ENCODE assay signal across 20 cellular contexts in the genomic region with DNA sequence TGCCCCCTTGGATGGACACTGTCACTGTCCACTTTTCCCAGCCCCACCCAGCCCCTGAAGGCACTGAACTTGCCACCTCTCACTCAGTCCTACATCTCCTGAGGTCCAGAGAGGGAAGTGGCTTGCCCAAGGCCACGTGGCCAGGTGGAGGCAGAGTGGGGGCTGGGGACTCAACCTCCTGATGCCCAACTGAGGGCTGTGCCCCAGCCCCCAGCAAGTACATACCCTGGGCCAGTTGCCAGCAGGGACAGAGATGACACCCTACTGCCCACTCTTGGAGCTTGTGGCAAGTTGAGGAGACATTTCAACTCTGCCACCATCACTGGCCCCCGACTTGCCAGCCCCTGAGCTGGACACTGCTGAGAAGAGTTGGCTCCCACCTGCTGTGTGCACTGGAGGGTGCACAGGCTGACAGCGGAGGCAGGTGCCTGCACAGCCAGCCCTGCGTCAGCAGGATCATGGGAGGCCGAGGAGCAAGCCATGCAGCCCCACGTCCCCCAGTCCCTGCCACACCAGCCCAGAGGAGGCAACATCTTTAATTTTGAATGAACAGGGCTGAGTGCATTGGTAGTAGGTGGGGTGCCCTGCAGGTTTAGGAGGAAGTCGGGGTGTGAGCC. TPM values are rescaled to one million over a fixed set of nuclear protein-coding genes. Genes with fewer than 3 reads are reported as not detected.
DNase-seq lines count a peak whose midpoint lies in the region; ATAC-seq, FAIRE-seq and TF ChIP-seq lines count a peak whose summit lies in the region.
"Had no signal": no experiment of that assay in that cellular context is flagged by ENCODE, and none has a peak within 500 bp of the region (broad histone marks: within the 10 kb centered on the region; RNA-seq: fewer than 3 reads in every experiment).

No MANE protein-coding gene starts in this region.

- POLR2A ChIA-PET in HEK293 (lab: Yijun Ruan, JAX) = no interaction called here

- no peaks in the 10 kb centered on the region for H3K4me1 Mint-ChIP-seq in activated naive CD8-positive, alpha-beta T cell treated with anti-CD3 and anti-CD28 coated beads, Interleukin-2, amount 50 U/mL, for 24 hours
- peaks cover 3% of the 10 kb centered on the region for H3K4me1 Mint-ChIP-seq in activated naive CD8-positive, alpha-beta T cell treated with anti-CD3 and anti-CD28 coated beads for 36 hours
- H3K4me1 Mint-ChIP-seq: CD4-positive, alpha-beta memory T cell had no signal

- peaks cover 5% of the 10 kb centered on the region for H3K4me1 ChIP-seq in HEK293 (ENCODE audit: control insufficient read depth, insufficient read depth, low read length)
- H3K4me1 ChIP-seq: Caco-2 had no signal

- H3K27me3 Mint-ChIP-seq in activated naive CD8-positive, alpha-beta T cell treated with anti-CD3 and anti-CD28 coated beads, Interleukin-2, amount 50 U/mL, for 24 hours = peaks cover 23% of the 10 kb centered on the region
- H3K27me3 Mint-ChIP-seq in activated naive CD8-positive, alpha-beta T cell treated with anti-CD3 and anti-CD28 coated beads for 36 hours = peaks cover 41% of the 10 kb centered on the region

- no peaks in the 10 kb centered on the region for H3K36me3 ChIP-seq in HEK293 (ENCODE audit: control insufficient read depth in 2 of 2, insufficient read depth in 1 of 2, low read length in 2 of 2)

- H3K27ac ChIP-seq in HEK293 (ENCODE audit: extremely low read depth, low read depth, low read length) = no peak overlapping the region
- H3K27ac ChIP-seq: GM23248 had no signal

- CTCF ChIA-PET in HEK293 (lab: Yijun Ruan, JAX) = no interaction called here

- H3K36me3 Mint-ChIP-seq in activated naive CD8-positive, alpha-beta T cell treated with anti-CD3 and anti-CD28 coated beads, Interleukin-2, amount 50 U/mL, for 24 hours (ENCODE audit: low read depth) = no peaks in the 10 kb centered on the region
- no peaks in the 10 kb centered on the region for H3K36me3 Mint-ChIP-seq in activated naive CD8-positive, alpha-beta T cell treated with anti-CD3 and anti-CD28 coated beads for 36 hours
- H3K36me3 Mint-ChIP-seq: CD4-positive, alpha-beta memory T cell had no signal

- no peak overlapping the region for H3K4me3 ChIP-seq in HEK293 (ENCODE audit: low read depth, low read length)
- H3K4me3 ChIP-seq: GM23248 had no signal

- DNase-seq in activated naive CD8-positive, alpha-beta T cell treated with anti-CD3 and anti-CD28 coated beads, Interleukin-2, amount 50 U/mL, for 24 hours = no peak
- no peak for DNase-seq in activated naive CD8-positive, alpha-beta T cell treated with anti-CD3 and anti-CD28 coated beads for 36 hours
- peak; percentile 7 for DNase-seq in COR-L47 (lab: John Stamatoyannopoulos, UW)
- DNase-seq in RPMI8226 = peak; percentile 50
- no peak for DNase-seq in urothelium cell line (ENCODE audit: low spot score)
- DNase-seq: C1 segment of cervical spinal cord; Caco-2; CD4-positive, alpha-beta memory T cell; DMS153; DND-41; GM23248; H7; HCEC 1CT had no signal

- ATAC-seq in activated naive CD8-positive, alpha-beta T cell treated with anti-CD3 and anti-CD28 coated beads, Interleukin-2, amount 50 U/mL, for 24 hours = peak; percentile 12
- ATAC-seq in SK-N-SH treated with all-trans-retinoic acid at 6 μM for 48 hours (no peak), GM21576 (IDR thresholded peaks at IDR 0.05; ENCODE audit: unreplicated experiment) (no peak)

- TF ChIP-seq CTCF in HEK293 (tag by site-specific recombination; IDR thresholded peaks at IDR 0.05) = no peak

- FAIRE-seq in urothelium cell line (lab: Jason Lieb, UNC) = no peak
- FAIRE-seq: G401.6, GM12892, H1 had no signal

- H3K9me3 ChIP-seq in HEK293 (ENCODE audit: control insufficient read depth, insufficient read depth, low read depth, low read length) = no peaks in the 10 kb centered on the region
- H3K9me3 ChIP-seq: Caco-2 had no signal

- H3K27ac Mint-ChIP-seq in activated naive CD8-positive, alpha-beta T cell treated with anti-CD3 and anti-CD28 coated beads, Interleukin-2, amount 50 U/mL, for 24 hours = no peak overlapping the region
- no peak overlapping the region for H3K27ac Mint-ChIP-seq in activated naive CD8-positive, alpha-beta T cell treated with anti-CD3 and anti-CD28 coated beads for 36 hours
- H3K27ac Mint-ChIP-seq: CD4-positive, alpha-beta memory T cell had no signal

- H3K9me3 Mint-ChIP-seq in activated naive CD8-positive, alpha-beta T cell treated with anti-CD3 and anti-CD28 coated beads, Interleukin-2, amount 50 U/mL, for 24 hours = no peaks in the 10 kb centered on the region
- H3K9me3 Mint-ChIP-seq in activated naive CD8-positive, alpha-beta T cell treated with anti-CD3 and anti-CD28 coated beads for 36 hours = no peaks in the 10 kb centered on the region

- H3K4me3 Mint-ChIP-seq in activated naive CD8-positive, alpha-beta T cell treated with anti-CD3 and anti-CD28 coated beads, Interleukin-2, amount 50 U/mL, for 24 hours = no peak overlapping the region
- no peak overlapping the region for H3K4me3 Mint-ChIP-seq in activated naive CD8-positive, alpha-beta T cell treated with anti-CD3 and anti-CD28 coated beads for 36 hours
- H3K4me3 Mint-ChIP-seq: CD4-positive, alpha-beta memory T cell had no signal

TF ChIP-seq in HEK293, 187 proteins besides CTCF, POLR2A, EP300 and RAD21:
- peak; percentile 84 for TF ChIP-seq ZIC2 (tag by site-specific recombination; IDR thresholded peaks at IDR 0.05)
- TF ChIP-seq, protein P1, sequence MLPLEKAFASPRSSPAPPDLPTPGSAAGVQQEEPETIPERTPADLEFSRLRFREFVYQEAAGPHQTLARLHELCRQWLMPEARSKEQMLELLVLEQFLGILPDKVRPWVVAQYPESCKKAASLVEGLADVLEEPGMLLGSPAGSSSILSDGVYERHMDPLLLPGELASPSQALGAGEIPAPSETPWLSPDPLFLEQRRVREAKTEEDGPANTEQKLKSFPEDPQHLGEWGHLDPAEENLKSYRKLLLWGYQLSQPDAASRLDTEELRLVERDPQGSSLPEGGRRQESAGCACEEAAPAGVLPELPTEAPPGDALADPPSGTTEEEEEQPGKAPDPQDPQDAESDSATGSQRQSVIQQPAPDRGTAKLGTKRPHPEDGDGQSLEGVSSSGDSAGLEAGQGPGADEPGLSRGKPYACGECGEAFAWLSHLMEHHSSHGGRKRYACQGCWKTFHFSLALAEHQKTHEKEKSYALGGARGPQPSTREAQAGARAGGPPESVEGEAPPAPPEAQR (tag by site-specific recombination; IDR thresholded peaks at IDR 0.05) = no peak

TF ChIP-seq in SK-N-SH treated with all-trans-retinoic acid at 6 μM for 48 hours, 23 proteins besides CTCF, POLR2A, EP300 and RAD21 (continues in another document):
- TF ChIP-seq ZNF565 (CRISPR knock-in tag; conservative IDR thresholded peaks at IDR 0.05; ENCODE audit: low read depth) = no peak
- TF ChIP-seq BACH2 (CRISPR knock-in tag; IDR thresholded peaks at IDR 0.05; ENCODE audit: borderline replicate concordance) = no peak
- no peak for TF ChIP-seq OSR1 (CRISPR knock-in tag; IDR thresholded peaks at IDR 0.05)
- TF ChIP-seq ZNF8 (CRISPR knock-in tag; IDR thresholded peaks at IDR 0.05) = no peak
- TF ChIP-seq TOX (CRISPR knock-in tag; IDR thresholded peaks at IDR 0.05; ENCODE audit: borderline replicate concordance) = no peak
- no peak for TF ChIP-seq ARNTL (CRISPR knock-in tag; IDR thresholded peaks at IDR 0.05; ENCODE audit: borderline replicate concordance, low read depth)
- TF ChIP-seq SNAI2 (CRISPR knock-in tag; IDR thresholded peaks at IDR 0.05) = no peak
- TF ChIP-seq CSDC2 (CRISPR knock-in tag; IDR thresholded peaks at IDR 0.05) = no peak
- TF ChIP-seq, protein P2, sequence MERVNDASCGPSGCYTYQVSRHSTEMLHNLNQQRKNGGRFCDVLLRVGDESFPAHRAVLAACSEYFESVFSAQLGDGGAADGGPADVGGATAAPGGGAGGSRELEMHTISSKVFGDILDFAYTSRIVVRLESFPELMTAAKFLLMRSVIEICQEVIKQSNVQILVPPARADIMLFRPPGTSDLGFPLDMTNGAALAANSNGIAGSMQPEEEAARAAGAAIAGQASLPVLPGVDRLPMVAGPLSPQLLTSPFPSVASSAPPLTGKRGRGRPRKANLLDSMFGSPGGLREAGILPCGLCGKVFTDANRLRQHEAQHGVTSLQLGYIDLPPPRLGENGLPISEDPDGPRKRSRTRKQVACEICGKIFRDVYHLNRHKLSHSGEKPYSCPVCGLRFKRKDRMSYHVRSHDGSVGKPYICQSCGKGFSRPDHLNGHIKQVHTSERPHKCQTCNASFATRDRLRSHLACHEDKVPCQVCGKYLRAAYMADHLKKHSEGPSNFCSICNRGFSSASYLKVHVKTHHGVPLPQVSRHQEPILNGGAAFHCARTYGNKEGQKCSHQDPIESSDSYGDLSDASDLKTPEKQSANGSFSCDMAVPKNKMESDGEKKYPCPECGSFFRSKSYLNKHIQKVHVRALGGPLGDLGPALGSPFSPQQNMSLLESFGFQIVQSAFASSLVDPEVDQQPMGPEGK (CRISPR knock-in tag; IDR thresholded peaks at IDR 0.05; ENCODE audit: borderline replicate concordance) = no peak
- no peak for TF ChIP-seq ESRRG (CRISPR knock-in tag; IDR thresholded peaks at IDR 0.05)
- TF ChIP-seq ZFP3 (CRISPR knock-in tag; IDR thresholded peaks at IDR 0.05) = no peak
- TF ChIP-seq, protein P3, sequence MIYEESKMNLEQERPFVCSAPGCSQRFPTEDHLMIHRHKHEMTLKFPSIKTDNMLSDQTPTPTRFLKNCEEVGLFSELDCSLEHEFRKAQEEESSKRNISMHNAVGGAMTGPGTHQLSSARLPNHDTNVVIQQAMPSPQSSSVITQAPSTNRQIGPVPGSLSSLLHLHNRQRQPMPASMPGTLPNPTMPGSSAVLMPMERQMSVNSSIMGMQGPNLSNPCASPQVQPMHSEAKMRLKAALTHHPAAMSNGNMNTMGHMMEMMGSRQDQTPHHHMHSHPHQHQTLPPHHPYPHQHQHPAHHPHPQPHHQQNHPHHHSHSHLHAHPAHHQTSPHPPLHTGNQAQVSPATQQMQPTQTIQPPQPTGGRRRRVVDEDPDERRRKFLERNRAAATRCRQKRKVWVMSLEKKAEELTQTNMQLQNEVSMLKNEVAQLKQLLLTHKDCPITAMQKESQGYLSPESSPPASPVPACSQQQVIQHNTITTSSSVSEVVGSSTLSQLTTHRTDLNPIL (CRISPR knock-in tag; IDR thresholded peaks at IDR 0.05; ENCODE audit: low read depth) = no peak
- no peak for TF ChIP-seq ZC3H10 (CRISPR knock-in tag; IDR thresholded peaks at IDR 0.05)

RNA-seq across cellular contexts. Expression of a gene that starts 39.4 kb away (rescaled TPM):
- not detected for total RNA-seq in activated naive CD8-positive, alpha-beta T cell treated with anti-CD3 and anti-CD28 coated beads for 36 hours
- total RNA-seq: Caco-2; CD4-positive, alpha-beta memory T cell; GM23248 had no signal

RNA-seq across cellular contexts. Expression of a gene that starts 49.4 kb away (rescaled TPM):
- total RNA-seq in activated naive CD8-positive, alpha-beta T cell treated with anti-CD3 and anti-CD28 coated beads for 36 hours = not detected
- total RNA-seq: A172, GM23248, H1, H7 had no signal

Comparison
In these comparisons a context has a peak if more than half of its experiments do, and no peak if none do; other contexts are left out.
1. DNase-seq: peak in COR-L47 (single experiment) and RPMI8226 (single experiment); none in activated naive CD8-positive, alpha-beta T cell treated with anti-CD3 and anti-CD28 coated beads, Interleukin-2, amount 50 U/mL, for 24 hours (single experiment), activated naive CD8-positive, alpha-beta T cell treated with anti-CD3 and anti-CD28 coated beads for 36 hours (single experiment) and urothelium cell line (single experiment).